ENCODE assay signal across 8 cellular contexts in genomic region chr6:36546958-36547645, GRCh38.
A peak's percentile ranks its signal among the peaks of the same experiment; 100 is the strongest.
DNase-seq lines count a peak whose midpoint lies in the region; ATAC-seq lines count a peak whose summit lies in the region.

STK38 (minus strand) TSS chr6:36547479; CDS start chr6:36540202, 7,277 bp downstream.

- peak within 1 kb of the TSS; percentile 87 for H3K4me3 ChIP-seq in SK-N-MC

- H3K36me3 Mint-ChIP-seq in activated naive CD4-positive, alpha-beta T cell treated with anti-CD3 and anti-CD28 coated beads, Interleukin-2, amount 10 ng/mL, durations not matched to agents 7 days and 5 days, result peaks cover 29% of the 10 kb centered on the region

- CTCF ChIA-PET in activated naive CD4-positive, alpha-beta T cell treated with anti-CD3 and anti-CD28 coated beads, Interleukin-2, amount 10 ng/mL, durations not matched to agents 7 days and 5 days (lab: Charles Lee), result no interaction called here

- no peaks in the 10 kb centered on the region; the same call in 1 of the 2 replicates for H3K36me3 ChIP-seq in SK-N-MC (ENCODE audit: insufficient read depth, low read length)

- H3K27ac ChIP-seq in SK-N-MC (peak within 1 kb of the TSS; percentile 29; the same call in 1 of the 2 replicates), substantia nigra (ENCODE audit: low read depth, low read length, poor library complexity, severe bottlenecking) (peak within 1 kb of the TSS; percentile 98)

- ATAC-seq in HG02571 (IDR thresholded peaks at IDR 0.05; ENCODE audit: unreplicated experiment), result peak; percentile 66

- H3K9ac ChIP-seq in SK-N-MC (ENCODE audit: insufficient read length), result peak within 1 kb of the TSS; percentile 83

- H3K9me3 Mint-ChIP-seq in activated naive CD4-positive, alpha-beta T cell treated with anti-CD3 and anti-CD28 coated beads, Interleukin-2, amount 10 ng/mL, durations not matched to agents 7 days and 5 days, result no peaks in the 10 kb centered on the region

- peak; percentile 69 for DNase-seq in GF-D8 (lab: John Stamatoyannopoulos, UW)
- DNase-seq in NCI-H1048 (lab: John Stamatoyannopoulos, UW), result peak; percentile 30
- peak; percentile 37 for DNase-seq in SK-N-MC (ENCODE audit: low read depth, low spot score)
- DNase-seq in activated naive CD4-positive, alpha-beta T cell treated with anti-CD3 and anti-CD28 coated beads, Interleukin-2, amount 10 ng/mL, durations not matched to agents 7 days and 5 days, result peak; percentile 94
- DNase-seq in germinal center (ENCODE audit: low spot score), result peak; percentile 98
- peak; percentile 28 for DNase-seq in non-pigmented ciliary epithelial cell (ENCODE audit: low read depth)
- peak; percentile 51 to 91 (median 81) for DNase-seq in substantia nigra (lab: John Stamatoyannopoulos, UW)

- H3K4me1 Mint-ChIP-seq in activated naive CD4-positive, alpha-beta T cell treated with anti-CD3 and anti-CD28 coated beads, Interleukin-2, amount 10 ng/mL, durations not matched to agents 7 days and 5 days, result peaks cover 40% of the 10 kb centered on the region

- H3K4me3 Mint-ChIP-seq in activated naive CD4-positive, alpha-beta T cell treated with anti-CD3 and anti-CD28 coated beads, Interleukin-2, amount 10 ng/mL, durations not matched to agents 7 days and 5 days, result peak within 1 kb of the TSS; percentile 90

- no peaks in the 10 kb centered on the region for H3K9me3 ChIP-seq in SK-N-MC (ENCODE audit: low read depth, low read length)

- peak within 1 kb of the TSS; percentile 98 for H3K27ac Mint-ChIP-seq in activated naive CD4-positive, alpha-beta T cell treated with anti-CD3 and anti-CD28 coated beads, Interleukin-2, amount 10 ng/mL, durations not matched to agents 7 days and 5 days

- peaks cover 7% of the 10 kb centered on the region for H3K27me3 Mint-ChIP-seq in activated naive CD4-positive, alpha-beta T cell treated with anti-CD3 and anti-CD28 coated beads, Interleukin-2, amount 10 ng/mL, durations not matched to agents 7 days and 5 days

Comparison
In these comparisons a context has a peak if more than half of its experiments do, and no peak if none do; other contexts are left out.
1. Peak in every context shown above with its lines: DNase-seq, ATAC-seq, H3K4me3 ChIP-seq and H3K27ac ChIP-seq.
2. DNase-seq: peak in every context shown above with its lines; median percentile 98 in germinal center; 94 in activated naive CD4-positive, alpha-beta T cell treated with anti-CD3 and anti-CD28 coated beads, Interleukin-2, amount 10 ng/mL, durations not matched to agents 7 days and 5 days; 81 in substantia nigra; 69 in GF-D8; 37 in SK-N-MC; 30 in NCI-H1048; 28 in non-pigmented ciliary epithelial cell.